17 cellular contexts compared by ENCODE assay signal in the genomic region with DNA sequence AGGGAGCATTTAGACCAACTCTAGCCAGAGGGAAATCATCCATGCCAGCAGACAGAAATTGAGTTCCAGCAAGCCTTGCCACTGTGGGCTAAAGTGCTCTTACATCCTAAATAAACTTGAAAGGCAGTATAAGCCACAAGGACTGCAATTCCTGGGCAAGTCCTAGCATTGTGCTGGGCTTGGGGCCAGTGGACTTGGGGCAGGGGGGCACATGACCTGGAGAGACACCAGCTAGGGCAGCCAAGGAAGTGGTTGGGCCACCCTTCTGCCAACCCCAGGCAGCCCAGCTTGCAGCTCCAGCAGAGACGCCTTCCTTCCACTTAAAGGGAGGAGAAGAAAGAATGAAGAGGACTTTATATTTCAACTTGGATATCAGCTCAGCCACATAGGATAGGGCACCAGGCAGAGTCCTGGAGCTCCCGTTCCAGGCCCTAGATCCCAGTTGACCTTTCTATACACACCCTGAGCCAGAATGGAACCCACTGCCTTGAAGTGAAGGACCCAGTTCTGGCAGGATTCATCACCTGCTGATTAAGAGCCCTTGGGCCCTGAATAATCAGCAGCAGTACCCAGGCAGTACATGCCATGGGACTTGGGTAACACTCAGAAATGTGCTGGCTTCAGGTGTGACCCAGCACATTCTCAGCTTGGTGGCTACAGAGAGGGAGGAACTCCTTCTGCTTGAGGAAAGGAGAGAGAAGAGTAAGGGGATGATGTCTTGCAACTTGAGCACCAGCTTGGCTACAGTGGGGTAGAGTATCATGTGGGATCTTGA.
DNase-seq lines count a peak whose midpoint lies in the region; ATAC-seq and TF ChIP-seq lines count a peak whose summit lies in the region.
"Had no signal": no experiment of that assay in that cellular context is flagged by ENCODE, and none has a peak within 500 bp of the region (broad histone marks: within the 10 kb centered on the region; RNA-seq: fewer than 3 reads in every experiment).

No MANE protein-coding gene starts in this region.

- no peaks in the 10 kb centered on the region for H3K27me3 Mint-ChIP-seq in HFFc6 (ENCODE audit: insufficient read depth)
- H3K27me3 Mint-ChIP-seq: IgD-negative memory B cell had no signal

- H3K9me3 Mint-ChIP-seq in HFFc6, result peaks cover 6% of the 10 kb centered on the region

- intact Hi-C loops in left lung (cut with DNase I), result loop anchor here in 1 of 2 donors (10.0 kb wide), 1 partner anchor 97 kb away; no protein-coding TSS in a partner anchor
- intact Hi-C loops in sigmoid colon (cut with DNase I), result loop anchor here (5.0 kb wide), 1 partner anchor 225 kb away; no protein-coding TSS in a partner anchor
- intact Hi-C loops in esophagus squamous epithelium (cut with DNase I), result no loop called here

- no peak overlapping the region for H3K4me3 ChIP-seq in left lung
- no peak overlapping the region for H3K4me3 ChIP-seq in sigmoid colon
- H3K4me3 ChIP-seq in esophagus squamous epithelium, result no peak overlapping the region
- H3K4me3 ChIP-seq in H7 (ENCODE audit: insufficient read depth, low read depth, low read length), result no peak overlapping the region

- POLR2A ChIA-PET in RWPE1 (lab: Yijun Ruan, JAX; ENCODE audit: low non-redundant PET), result no interaction called here

- H3K4me1 ChIP-seq in left lung (no peaks in the 10 kb centered on the region), sigmoid colon (peaks cover 0 to 22% (median 11%) of the 10 kb centered on the region in 4 donors), esophagus squamous epithelium (no peaks in the 10 kb centered on the region)

- no peak for DNase-seq in HFFc6
- DNase-seq in RWPE1 (ENCODE audit: low spot score), result no peak
- DNase-seq in left lung, result no peak
- DNase-seq in sigmoid colon, result peak; percentile 50
- no peak for DNase-seq in esophagus squamous epithelium (lab: John Stamatoyannopoulos, UW)
- no peak for DNase-seq in H7
- no peak for DNase-seq in activated CD4-positive, CD25-positive, alpha-beta regulatory T cell (lab: John Stamatoyannopoulos, UW)
- DNase-seq: DMS153, MV-4-11, NCI-H1417 treated with DMSO at 0.1 percent for 48 hours, NCI-H2029, NCI-H2171 treated with DMSO at 0.1 percent for 48 hours, NCI-H510A, NCI-H774 had no signal

- H3K4me3 Mint-ChIP-seq in HFFc6, result no peak overlapping the region
- H3K4me3 Mint-ChIP-seq: CD14-positive monocyte, IgD-negative memory B cell had no signal

- H3K27me3 ChIP-seq in left lung (no peaks in the 10 kb centered on the region), sigmoid colon (no peaks in the 10 kb centered on the region), esophagus squamous epithelium (no peaks in the 10 kb centered on the region), H7 (ENCODE audit: control insufficient read depth, insufficient read depth, low read length) (no peaks in the 10 kb centered on the region)

- no peak for TF ChIP-seq EP300 in sigmoid colon (IDR thresholded peaks at IDR 0.05)

- peaks cover 8% of the 10 kb centered on the region; the same call in 1 of the 2 replicates for H3K36me3 Mint-ChIP-seq in HFFc6 (ENCODE audit: low read depth)
- H3K36me3 Mint-ChIP-seq: CD14-positive monocyte, IgD-negative memory B cell had no signal

- TF ChIP-seq CTCF in HFFc6 (IDR thresholded peaks at IDR 0.05), result no peak
- no peak for TF ChIP-seq CTCF in RWPE1 (conservative IDR thresholded peaks at IDR 0.05; ENCODE audit: low read depth)
- no peak for TF ChIP-seq CTCF in left lung (IDR thresholded peaks at IDR 0.05)
- no peak for TF ChIP-seq CTCF in sigmoid colon (IDR thresholded peaks at IDR 0.05)
- TF ChIP-seq CTCF in esophagus squamous epithelium (IDR thresholded peaks at IDR 0.05), result no peak

- WGBS in sigmoid colon, 2 donors, result 70 to 72% methylated on average over 2 of the region's 2 CpGs
- WGBS in esophagus squamous epithelium, 2 donors, result 71% methylated on average over 1 of the region's 2 CpGs; no CpG with 5 or more reads in 1 of the 2 donors

- no peaks in the 10 kb centered on the region for H3K36me3 ChIP-seq in left lung
- H3K36me3 ChIP-seq in sigmoid colon, result no peaks in the 10 kb centered on the region
- H3K36me3 ChIP-seq in esophagus squamous epithelium, result no peaks in the 10 kb centered on the region
- H3K36me3 ChIP-seq in H7 (replicated peaks; ENCODE audit: control insufficient read depth, insufficient read depth, low read length), result no peaks in the 10 kb centered on the region

- H3K27ac ChIP-seq in RWPE1 (peak overlapping the region; percentile 27; the same call in 1 of the 2 replicates), left lung (no peak overlapping the region), sigmoid colon (no peak overlapping the region), esophagus squamous epithelium (no peak overlapping the region)

- CTCF ChIA-PET in RWPE1 (lab: Yijun Ruan, JAX), result no interaction called here

- ATAC-seq in left lung (peak; percentile 47), GM18511 (IDR thresholded peaks at IDR 0.05; ENCODE audit: unreplicated experiment) (no peak)

- no peaks in the 10 kb centered on the region for H3K9me3 ChIP-seq in left lung
- H3K9me3 ChIP-seq in sigmoid colon, result no peaks in the 10 kb centered on the region
- no peaks in the 10 kb centered on the region for H3K9me3 ChIP-seq in esophagus squamous epithelium

- TF ChIP-seq POLR2A in sigmoid colon (IDR thresholded peaks at IDR 0.05) (no peak), esophagus squamous epithelium (IDR thresholded peaks at IDR 0.05) (no peak)

- peak overlapping the region; percentile 45; the same call in 1 of the 2 replicates for H3K27ac Mint-ChIP-seq in HFFc6
- H3K27ac Mint-ChIP-seq: CD14-positive monocyte, IgD-negative memory B cell had no signal

- peaks cover 29% of the 10 kb centered on the region for H3K4me1 Mint-ChIP-seq in HFFc6 (ENCODE audit: low read depth)
- H3K4me1 Mint-ChIP-seq: CD14-positive monocyte, IgD-negative memory B cell had no signal
